In genomic region chr4:173121044-173121685, GRCh38 we compare ENCODE assay signal across 8 cellular contexts. TPM values are rescaled to one million over a fixed set of nuclear protein-coding genes. Genes with fewer than 3 reads are reported as not detected.
A peak's percentile ranks its signal among the peaks of the same experiment; 100 is the strongest.
DNase-seq lines count a peak whose midpoint lies in the region; ATAC-seq, FAIRE-seq and TF ChIP-seq lines count a peak whose summit lies in the region.

No MANE protein-coding gene starts in this region.

- ATAC-seq in activated CD4-positive, alpha-beta T cell treated with anti-CD3 and anti-CD28 coated beads for 36 hours: peak; percentile 61
- ATAC-seq in HG02571 (IDR thresholded peaks at IDR 0.05; ENCODE audit: unreplicated experiment) (peak; percentile 95), upper lobe of left lung (ENCODE audit: low FRiP score in 2 of 2) (peak; percentile 58 to 61)

- POLR2A ChIA-PET in activated CD4-positive, alpha-beta T cell treated with anti-CD3 and anti-CD28 coated beads for 36 hours (lab: Charles Lee): no interaction called here
- POLR2A ChIA-PET in endothelial cell of umbilical vein (lab: Charles Lee): no interaction called here

- H3K36me3 Mint-ChIP-seq in activated CD4-positive, alpha-beta T cell treated with anti-CD3 and anti-CD28 coated beads for 36 hours (ENCODE audit: low read depth): no peaks in the 10 kb centered on the region

- H4K20me1 ChIP-seq in MM.1S (ENCODE audit: insufficient read depth, low read length) (no peaks in the 10 kb centered on the region), endothelial cell of umbilical vein (replicated peaks; ENCODE audit: control insufficient read depth, extremely low read depth, insufficient read depth, low read length) (no peaks in the 10 kb centered on the region)

- no peak overlapping the region for H2AFZ ChIP-seq in MM.1S (ENCODE audit: low read length)
- no peak overlapping the region for H2AFZ ChIP-seq in endothelial cell of umbilical vein (ENCODE audit: low read depth, low read length)

- H3K27me3 ChIP-seq in MM.1S (replicated peaks; ENCODE audit: insufficient read depth, low read length): no peaks in the 10 kb centered on the region
- H3K27me3 ChIP-seq in endothelial cell of umbilical vein (ENCODE audit: control insufficient read depth in 2 of 2, insufficient read depth in 2 of 2, low read length in 2 of 2): no peaks in the 10 kb centered on the region
- no peaks in the 10 kb centered on the region for H3K27me3 ChIP-seq in upper lobe of left lung

- H3K9me3 Mint-ChIP-seq in activated CD4-positive, alpha-beta T cell treated with anti-CD3 and anti-CD28 coated beads for 36 hours (ENCODE audit: low read depth): peaks cover 5% of the 10 kb centered on the region

- H3K4me2 ChIP-seq in MM.1S (ENCODE audit: low read depth, low read length) (peak overlapping the region; percentile 22), endothelial cell of umbilical vein (ENCODE audit: insufficient read depth, low read length) (no peak overlapping the region)

- H3K4me1 ChIP-seq in MM.1S (ENCODE audit: low read length) (peaks cover 12% of the 10 kb centered on the region), endothelial cell of umbilical vein (ENCODE audit: control insufficient read depth, extremely low read depth, insufficient read depth, low read length) (no peaks in the 10 kb centered on the region), upper lobe of left lung (peaks cover 0 to 7% (median 0%) of the 10 kb centered on the region in 4 donors)

- CTCF ChIA-PET in activated CD4-positive, alpha-beta T cell treated with anti-CD3 and anti-CD28 coated beads for 36 hours (lab: Charles Lee): no interaction called here
- CTCF ChIA-PET in endothelial cell of umbilical vein (lab: Charles Lee): no interaction called here

- H3K27ac ChIP-seq in MM.1S (ENCODE audit: low read length) (peak overlapping the region; percentile 31; the same call in 1 of the 2 replicates), endothelial cell of umbilical vein (ENCODE audit: insufficient read depth, low read depth, low read length) (no peak overlapping the region), upper lobe of left lung (no peak overlapping the region)

- H3K4me1 Mint-ChIP-seq in activated CD4-positive, alpha-beta T cell treated with anti-CD3 and anti-CD28 coated beads for 36 hours: peaks cover 15% of the 10 kb centered on the region

- no peak overlapping the region for H3K9ac ChIP-seq in MM.1S (ENCODE audit: low read length)
- H3K9ac ChIP-seq in endothelial cell of umbilical vein (replicated peaks; ENCODE audit: extremely low read depth, insufficient read depth, low read length): no peak overlapping the region

- H3K9me1 ChIP-seq in endothelial cell of umbilical vein (replicated peaks; ENCODE audit: control insufficient read depth, extremely low read depth, insufficient read depth, low read length): no peaks in the 10 kb centered on the region

- no peak for TF ChIP-seq POLR2A in endothelial cell of umbilical vein (IDR thresholded peaks at IDR 0.05; ENCODE audit: low read depth, low read length)
- no peak for TF ChIP-seq POLR2A in upper lobe of left lung (IDR thresholded peaks at IDR 0.05)

- TF ChIP-seq CTCF in MM.1S (IDR thresholded peaks at IDR 0.05; ENCODE audit: low read length) (no peak), endothelial cell of umbilical vein (IDR thresholded peaks at IDR 0.05; ENCODE audit: extremely low read depth in 1 of 2, insufficient read depth in 1 of 2, low read depth in 1 of 2, low read length in 2 of 2) (no peak), upper lobe of left lung (IDR thresholded peaks at IDR 0.05) (no peak)

- H3K36me3 ChIP-seq in MM.1S (replicated peaks; ENCODE audit: insufficient read depth, low read length) (no peaks in the 10 kb centered on the region), endothelial cell of umbilical vein (ENCODE audit: control insufficient read depth in 2 of 2, extremely low read depth in 1 of 2, insufficient read depth in 2 of 2, low read length in 2 of 2) (no peaks in the 10 kb centered on the region), upper lobe of left lung (no peaks in the 10 kb centered on the region)

- no peak for TF ChIP-seq EP300 in upper lobe of left lung (IDR thresholded peaks at IDR 0.05)

- dilution Hi-C loops in endothelial cell of umbilical vein (cut with MboI; ENCODE audit: extremely low pct_ligation_motif_present, low sequenced_read_pairs): no loop called here

- H3K9me3 ChIP-seq in MM.1S (replicated peaks; ENCODE audit: insufficient read depth, low read length) (no peaks in the 10 kb centered on the region), endothelial cell of umbilical vein (replicated peaks; ENCODE audit: control insufficient read depth, insufficient read depth, low read length) (no peaks in the 10 kb centered on the region), upper lobe of left lung (no peaks in the 10 kb centered on the region)

- no peaks in the 10 kb centered on the region for H3K9me2 ChIP-seq in MM.1S (replicated peaks; ENCODE audit: insufficient read depth, low read length)

- H3K79me2 ChIP-seq in MM.1S (ENCODE audit: low read length) (no peaks in the 10 kb centered on the region), endothelial cell of umbilical vein (ENCODE audit: control insufficient read depth, insufficient read depth, low read length) (no peaks in the 10 kb centered on the region)

- H3K4me3 ChIP-seq in MM.1S (ENCODE audit: low read length) (no peak overlapping the region), endothelial cell of umbilical vein (replicated peaks in 1 of 3; ENCODE audit: insufficient read depth in 1 of 3, low read depth in 1 of 3, low read length in 3 of 3) (no peak overlapping the region), upper lobe of left lung (no peak overlapping the region)

- peaks cover 7% of the 10 kb centered on the region; the same call in 1 of the 2 replicates for H3F3A ChIP-seq in MM.1S (ENCODE audit: insufficient read depth, low read length)

- FAIRE-seq in endothelial cell of umbilical vein (lab: Jason Lieb, UNC): peak; percentile 60

- DNase-seq in activated CD4-positive, alpha-beta T cell treated with anti-CD3 and anti-CD28 coated beads for 36 hours: peak; percentile 16
- DNase-seq in activated CD4-positive, alpha-beta T cell treated with anti-CD3 and anti-CD28 coated beads for 48 hours: no peak
- peak; percentile 88 for DNase-seq in MM.1S
- DNase-seq in endothelial cell of umbilical vein (ENCODE audit: low read depth, low spot score): peak; percentile 15
- DNase-seq in upper lobe of left lung: peak in 1 of 2 donors; percentile 34
- DNase-seq in 8988T: no peak
- no peak for DNase-seq in NCI-H1048 (lab: John Stamatoyannopoulos, UW)

- 13 to 22% methylated on average over 4 of the region's 4 CpGs for WGBS in upper lobe of left lung, 2 donors

- no TSS peak for BruUV-seq in endothelial cell of umbilical vein (replicated peaks; lab: Mats Ljungman, UMichigan)

- no peak overlapping the region for H3K4me3 Mint-ChIP-seq in activated CD4-positive, alpha-beta T cell treated with anti-CD3 and anti-CD28 coated beads for 36 hours

- intact Hi-C loops in activated CD4-positive, alpha-beta T cell treated with anti-CD3 and anti-CD28 coated beads for 36 hours (cut with DNase I, micrococcal nuclease): no loop called here
- intact Hi-C loops in endothelial cell of umbilical vein (cut with micrococcal nuclease): no loop called here

- H3K27ac Mint-ChIP-seq in activated CD4-positive, alpha-beta T cell treated with anti-CD3 and anti-CD28 coated beads for 36 hours: no peak overlapping the region

- no peaks in the 10 kb centered on the region for H3K27me3 Mint-ChIP-seq in activated CD4-positive, alpha-beta T cell treated with anti-CD3 and anti-CD28 coated beads for 36 hours

TF ChIP-seq in endothelial cell of umbilical vein, 7 proteins besides CTCF, POLR2A, EP300 and RAD21:
- TF ChIP-seq FOS (IDR thresholded peaks at IDR 0.05; ENCODE audit: borderline replicate concordance, insufficient read depth, low read length) (no peak), MAX (IDR thresholded peaks at IDR 0.05; ENCODE audit: insufficient read depth, insufficient read length) (no peak), JUN (IDR thresholded peaks at IDR 0.05; ENCODE audit: borderline replicate concordance, insufficient read depth, insufficient read length, low read depth) (no peak), MYC (IDR thresholded peaks at IDR 0.05; ENCODE audit: low read depth, low read length) (no peak), EZH2 (IDR thresholded peaks at IDR 0.05; ENCODE audit: borderline replicate concordance, low read depth, low read length, severe bottlenecking) (no peak), GATA2 (IDR thresholded peaks at IDR 0.05; ENCODE audit: insufficient read depth, insufficient read length, low read depth, low read length) (no peak), POLR2AphosphoS5 (IDR thresholded peaks at IDR 0.05; ENCODE audit: insufficient read depth, low read depth, low read length) (no peak)

RNA-seq across cellular contexts. Expression of gene GALNT7, which starts 47.4 kb away (rescaled TPM):
- total RNA-seq in activated CD4-positive, alpha-beta T cell treated with anti-CD3 and anti-CD28 coated beads for 36 hours: 10 to 100 TPM; 11.4 to 15.1 TPM
- total RNA-seq in endothelial cell of umbilical vein: 54.6 and 63.3 TPM in 2 replicates
- polyA plus RNA-seq in endothelial cell of umbilical vein: 14.2 and 19.6 TPM in 2 replicates
- 20.5 and 20.6 TPM in 2 replicates for polyA plus RNA-seq in endothelial cell of umbilical vein (2011; cell fraction: cytosol; rRNA removed)
- 40.6 and 59.9 TPM in 2 replicates for polyA plus RNA-seq in endothelial cell of umbilical vein (2011; cell fraction: nucleus; rRNA removed)
- 34.9 and 66.0 TPM in 2 replicates for polyA plus RNA-seq in endothelial cell of umbilical vein (2012)
- polyA minus RNA-seq in endothelial cell of umbilical vein: 48.5 and 57.0 TPM in 2 replicates
- 8.4 TPM for polyA minus RNA-seq in endothelial cell of umbilical vein (2011; cell fraction: cytosol; rRNA and poly(A)+ RNA removed)
- 45.2 and 73.6 TPM in 2 replicates for polyA minus RNA-seq in endothelial cell of umbilical vein (2011; cell fraction: nucleus; rRNA and poly(A)+ RNA removed)
- total RNA-seq in upper lobe of left lung: 10 to 100 TPM in 5 of 6 donors, 1 to 10 TPM in 1; 5.0 to 68.1 (median 20.1) TPM

Comparison
In these comparisons a context has a peak if more than half of its experiments do, and no peak if none do; other contexts are left out.
1. DNase-seq: peak in activated CD4-positive, alpha-beta T cell treated with anti-CD3 and anti-CD28 coated beads for 36 hours (single experiment), MM.1S (single experiment) and endothelial cell of umbilical vein (single experiment); none in activated CD4-positive, alpha-beta T cell treated with anti-CD3 and anti-CD28 coated beads for 48 hours (single experiment), 8988T (single experiment) and NCI-H1048 (single experiment).
2. Peak in every context shown above with its lines, with median percentiles within 50 percentile points of each other: ATAC-seq.